Comparison of ENCODE assay signal across 11 cellular contexts in the genomic region with DNA sequence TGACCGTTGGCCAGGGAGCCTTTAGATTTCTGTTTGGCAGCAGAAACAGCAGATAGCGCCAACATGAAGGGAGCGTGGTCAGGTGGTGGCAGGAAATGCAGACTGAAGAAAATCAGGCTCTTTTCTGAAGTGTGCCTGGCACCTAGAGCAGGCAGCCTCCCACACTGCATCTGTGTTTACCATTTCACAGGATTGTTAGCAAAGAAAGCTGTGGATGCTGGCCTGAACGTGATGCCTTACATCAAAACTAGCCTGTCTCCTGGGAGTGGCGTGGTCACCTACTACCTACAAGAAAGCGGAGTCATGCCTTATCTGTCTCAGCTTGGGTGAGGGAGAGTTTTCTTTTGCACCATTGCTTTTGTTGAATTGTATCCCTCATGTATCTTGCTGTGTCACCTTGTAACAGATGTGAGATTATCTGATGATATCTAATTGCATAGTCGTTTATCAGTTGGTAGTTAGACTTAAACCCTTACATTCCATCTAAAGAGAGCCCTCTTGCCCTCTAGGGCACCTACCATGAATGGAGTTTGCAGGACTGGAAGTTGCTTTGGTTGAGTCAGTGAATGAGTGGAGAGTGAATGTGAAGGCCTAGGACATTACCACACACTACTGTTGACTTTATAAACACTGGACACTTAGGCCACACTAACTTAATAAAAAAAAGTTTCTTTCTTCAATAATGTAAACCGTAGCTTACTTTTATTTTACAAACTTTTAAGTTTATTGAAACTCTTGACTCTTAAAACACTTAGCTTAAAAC. TPM values are rescaled to one million over a fixed set of nuclear protein-coding genes. Genes with fewer than 3 reads are reported as not detected.
DNase-seq lines count a peak whose midpoint lies in the region; ATAC-seq, FAIRE-seq and TF ChIP-seq lines count a peak whose summit lies in the region.
"Had no signal": no experiment of that assay in that cellular context is flagged by ENCODE, and none has a peak within 500 bp of the region (broad histone marks: within the 10 kb centered on the region; RNA-seq: fewer than 3 reads in every experiment).

No MANE protein-coding gene starts in this region.

- peaks cover 2% of the 10 kb centered on the region for H3K4me1 Mint-ChIP-seq in activated CD8-positive, alpha-beta T cell treated with anti-CD3 and anti-CD28 coated beads for 36 hours (ENCODE audit: low read depth)

- no peak overlapping the region for H3K4me3 Mint-ChIP-seq in activated CD8-positive, alpha-beta T cell treated with anti-CD3 and anti-CD28 coated beads for 36 hours
- H3K4me3 Mint-ChIP-seq: activated CD8-positive, alpha-beta memory T cell treated with anti-CD3 and anti-CD28 coated beads, Interleukin-2, amount 10 ng/mL, durations not matched to agents 7 days and 5 days had no signal

- peaks cover 62% of the 10 kb centered on the region for H3K4me1 ChIP-seq in skeletal muscle satellite cell (ENCODE audit: control insufficient read depth, insufficient read depth, low read length)

- TF ChIP-seq CTCF in activated CD8-positive, alpha-beta T cell treated with anti-CD3 and anti-CD28 coated beads for 36 hours (IDR thresholded peaks at IDR 0.05): no peak

- no peaks in the 10 kb centered on the region for H3K27me3 Mint-ChIP-seq in activated CD8-positive, alpha-beta T cell treated with anti-CD3 and anti-CD28 coated beads for 36 hours
- H3K27me3 Mint-ChIP-seq: activated CD8-positive, alpha-beta memory T cell treated with anti-CD3 and anti-CD28 coated beads, Interleukin-2, amount 10 ng/mL, durations not matched to agents 7 days and 5 days had no signal

- intact Hi-C loops in activated CD8-positive, alpha-beta T cell treated with anti-CD3 and anti-CD28 coated beads for 36 hours (cut with micrococcal nuclease): no loop called here

- DNase-seq in NCI-H1092 treated with DMSO at 0.1 percent for 48 hours (lab: John Stamatoyannopoulos, UW) (peak; percentile 57), NCI-H1092 (lab: John Stamatoyannopoulos, UW) (no peak), frontal cortex (ENCODE audit: low spot score in 2 of 2) (no peak), SIG-M5 (lab: John Stamatoyannopoulos, UW) (no peak), NCI-H2107 (lab: John Stamatoyannopoulos, UW) (no peak), SKM-1 treated with dmso at 0.1 percent for 144 hours (lab: John Stamatoyannopoulos, UW; ENCODE audit: unreplicated experiment) (no peak)
- DNase-seq in activated CD8-positive, alpha-beta T cell treated with anti-CD3 and anti-CD28 coated beads for 36 hours: peak; percentile 5
- DNase-seq: activated CD8-positive, alpha-beta memory T cell treated with anti-CD3 and anti-CD28 coated beads, Interleukin-2, amount 10 ng/mL, durations not matched to agents 7 days and 5 days; NCI-H187 treated with DMSO at 0.1 percent for 48 hours had no signal

- no peak overlapping the region for H3K4me3 ChIP-seq in skeletal muscle satellite cell (ENCODE audit: low read length)

- peaks cover 4% of the 10 kb centered on the region for H3K36me3 Mint-ChIP-seq in activated CD8-positive, alpha-beta T cell treated with anti-CD3 and anti-CD28 coated beads for 36 hours (ENCODE audit: low read depth)

- H3K9ac ChIP-seq in skeletal muscle satellite cell (ENCODE audit: low read depth, low read length): peak overlapping the region; percentile 17

- POLR2A ChIA-PET in activated CD8-positive, alpha-beta T cell treated with anti-CD3 and anti-CD28 coated beads for 36 hours (lab: Charles Lee): no interaction called here

- no peaks in the 10 kb centered on the region for H3K9me3 Mint-ChIP-seq in activated CD8-positive, alpha-beta T cell treated with anti-CD3 and anti-CD28 coated beads for 36 hours

- peaks cover 59% of the 10 kb centered on the region for H3K36me3 ChIP-seq in skeletal muscle satellite cell (ENCODE audit: insufficient read depth, low read length)

- peak overlapping the region; percentile 32 for H3K27ac Mint-ChIP-seq in activated CD8-positive, alpha-beta T cell treated with anti-CD3 and anti-CD28 coated beads for 36 hours
- H3K27ac Mint-ChIP-seq: activated CD8-positive, alpha-beta memory T cell treated with anti-CD3 and anti-CD28 coated beads, Interleukin-2, amount 10 ng/mL, durations not matched to agents 7 days and 5 days had no signal

- FAIRE-seq in frontal cortex (lab: Jason Lieb, UNC): peak; percentile 42
- FAIRE-seq: G401.6 had no signal

- CTCF ChIA-PET in activated CD8-positive, alpha-beta T cell treated with anti-CD3 and anti-CD28 coated beads for 36 hours (lab: Charles Lee): interaction anchor here (0.9 to 2.6 kb wide), 3 partner anchors 14 to 153 kb away, joined by 3 to 19 read pairs (median 8); no protein-coding TSS in a partner anchor

- no peak overlapping the region for H3K4me2 ChIP-seq in skeletal muscle satellite cell (ENCODE audit: low read length)

- no peaks in the 10 kb centered on the region for H3K27me3 ChIP-seq in skeletal muscle satellite cell (ENCODE audit: control insufficient read depth, insufficient read depth, low read length)

- H3K9me3 ChIP-seq in skeletal muscle satellite cell (replicated peaks; ENCODE audit: low read length): no peaks in the 10 kb centered on the region

- ATAC-seq in activated CD8-positive, alpha-beta T cell treated with anti-CD3 and anti-CD28 coated beads for 36 hours: no peak
- ATAC-seq: activated CD8-positive, alpha-beta memory T cell treated with anti-CD3 and anti-CD28 coated beads, Interleukin-2, amount 10 ng/mL, durations not matched to agents 7 days and 5 days had no signal

RNA-seq across cellular contexts. Expression of a gene that starts 42.8 kb away (rescaled TPM):
- total RNA-seq in activated CD8-positive, alpha-beta T cell treated with anti-CD3 and anti-CD28 coated beads for 36 hours: 10 to 100 TPM; 15.3 to 15.7 TPM
- 13.9 TPM for total RNA-seq in frontal cortex
- 58.3 and 88.5 TPM in 2 replicates for total RNA-seq in skeletal muscle satellite cell (2012; rRNA removed)

Comparison
In these comparisons a context has a peak if more than half of its experiments do, and no peak if none do; other contexts are left out.
1. DNase-seq: peak in NCI-H1092 treated with DMSO at 0.1 percent for 48 hours (single experiment) and activated CD8-positive, alpha-beta T cell treated with anti-CD3 and anti-CD28 coated beads for 36 hours (single experiment); none in NCI-H1092 (single experiment), frontal cortex (0 of 2), SIG-M5 (single experiment), NCI-H2107 (single experiment) and SKM-1 treated with dmso at 0.1 percent for 144 hours (single experiment).